8 cellular contexts compared by ENCODE assay signal in genomic region chr1:61081637-61082335, GRCh38. TPM values are rescaled to one million over a fixed set of nuclear protein-coding genes. Genes with fewer than 3 reads are reported as not detected.
A peak's percentile ranks its signal among the peaks of the same experiment; 100 is the strongest.
DNase-seq lines count a peak whose midpoint lies in the region; ATAC-seq and TF ChIP-seq lines count a peak whose summit lies in the region.

No MANE protein-coding gene starts in this region.

- peak overlapping the region; percentile 67 for H3K4me3 ChIP-seq in endocrine pancreas (ENCODE audit: control insufficient read depth, insufficient read depth, low read length)

- H3K36me3 ChIP-seq in ES-I3 (ENCODE audit: insufficient read depth, low read length) = no peaks in the 10 kb centered on the region
- no peaks in the 10 kb centered on the region for H3K36me3 ChIP-seq in endocrine pancreas (ENCODE audit: control insufficient read depth, insufficient read depth, low read length)

- ATAC-seq in stimulated activated naive CD8-positive, alpha-beta T cell treated with anti-CD3 and anti-CD28 coated beads, Interleukin-15, Interleukin-2, amounts not matched to agents 100 U/mL and 50 U/mL, for 24 hours = peak; percentile 21
- ATAC-seq in HG02852 (IDR thresholded peaks at IDR 0.05; ENCODE audit: unreplicated experiment) = no peak

- no peaks in the 10 kb centered on the region for H3K27me3 ChIP-seq in endocrine pancreas (ENCODE audit: control insufficient read depth, insufficient read depth, low read length)

- H3K4me1 ChIP-seq in ES-I3 (ENCODE audit: insufficient read depth, low read length) = peaks cover 13% of the 10 kb centered on the region
- H3K4me1 ChIP-seq in endocrine pancreas (ENCODE audit: control insufficient read depth, insufficient read depth, low read length) = peaks cover 35% of the 10 kb centered on the region

- H3K9me3 ChIP-seq in ES-I3 (ENCODE audit: control insufficient read depth, insufficient read depth, low read length) (no peaks in the 10 kb centered on the region), endocrine pancreas (ENCODE audit: control insufficient read depth, low read length) (no peaks in the 10 kb centered on the region)

- H3K4me1 Mint-ChIP-seq in mesothelial cell of epicardium = peaks cover 61% of the 10 kb centered on the region

- no peaks in the 10 kb centered on the region for H3K27me3 Mint-ChIP-seq in mesothelial cell of epicardium (ENCODE audit: low read depth)

- H3K9me3 Mint-ChIP-seq in mesothelial cell of epicardium = no peaks in the 10 kb centered on the region

- no peaks in the 10 kb centered on the region for H3K36me3 Mint-ChIP-seq in mesothelial cell of epicardium

- H3K4me3 Mint-ChIP-seq in mesothelial cell of epicardium = peak overlapping the region; percentile 80

- TF ChIP-seq CTCF in mesothelial cell of epicardium (IDR thresholded peaks at IDR 0.05; ENCODE audit: unreplicated experiment) = no peak

- H3K9ac ChIP-seq in ES-I3 (ENCODE audit: low read depth, low read length) = peak overlapping the region; percentile 42; the same call in 1 of the 2 replicates
- peak overlapping the region; percentile 61 for H3K9ac ChIP-seq in endocrine pancreas (ENCODE audit: control insufficient read depth, insufficient read depth, low read length)

- peak overlapping the region; percentile 98 for H3K27ac Mint-ChIP-seq in mesothelial cell of epicardium

- DNase-seq in NCI-H2227 treated with DMSO at 0.1 percent for 48 hours (lab: John Stamatoyannopoulos, UW) (peak; percentile 43), mesothelial cell of epicardium (ENCODE audit: low spot score in 2 of 2, unreplicated experiment in 2 of 2) (peak in 1 of 2 experiments; percentile 63), GM03348 (ENCODE audit: low spot score) (no peak)
- peak; percentile 60 for DNase-seq in activated CD8-positive, alpha-beta memory T cell treated with anti-CD3 and anti-CD28 coated beads, Interleukin-2, amount 50 U/mL, for 4 hours
- DNase-seq in stimulated activated naive CD8-positive, alpha-beta T cell treated with anti-CD3 and anti-CD28 coated beads, Interleukin-15, Interleukin-2, amounts not matched to agents 100 U/mL and 50 U/mL, for 24 hours = peak; percentile 69

RNA-seq across cellular contexts. Expression of gene NFIA, which starts 0.6 kb away (rescaled TPM):
- 152 to 163 TPM (median 162 TPM) in 3 replicates for total RNA-seq in mesothelial cell of epicardium
